In the genomic region with DNA sequence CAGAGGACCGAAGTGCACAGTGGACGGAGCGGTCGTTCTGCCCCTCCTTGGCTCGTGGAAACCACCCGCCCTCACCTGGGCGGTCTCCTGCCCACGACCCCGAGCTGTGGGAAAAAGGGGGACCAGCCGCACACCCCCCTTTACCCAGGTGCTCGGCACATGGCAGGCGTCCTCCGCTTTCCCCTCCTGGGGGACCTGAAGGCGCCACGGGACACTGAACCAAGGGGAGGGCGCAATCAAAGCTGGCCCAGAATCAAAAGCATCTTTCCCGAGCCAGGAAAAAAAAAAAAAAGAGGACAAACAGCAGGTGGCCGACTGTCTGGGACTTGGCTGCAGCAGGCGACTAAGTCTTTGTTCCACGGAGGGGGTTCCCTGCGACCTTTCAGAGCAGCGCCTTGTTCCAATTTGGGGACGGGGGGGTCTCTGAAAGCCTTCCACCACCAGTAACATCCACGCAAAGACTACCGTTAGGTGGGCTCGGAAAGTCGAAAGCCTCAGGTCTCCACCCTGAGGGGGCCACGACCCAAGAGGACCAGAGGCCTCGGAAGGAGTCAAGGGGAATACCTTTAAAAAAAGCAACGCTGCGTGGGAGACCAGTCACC, we compare ENCODE assay signal across 8 cellular contexts. TPM values are rescaled to one million over a fixed set of nuclear protein-coding genes. Genes with fewer than 3 reads are reported as not detected.
DNase-seq lines count a peak whose midpoint lies in the region; ATAC-seq and TF ChIP-seq lines count a peak whose summit lies in the region.

No MANE protein-coding gene starts in this region.

- peak overlapping the region; percentile 95 for H3K27ac Mint-ChIP-seq in dendritic cell treated with granulocyte-macrophage colony-stimulating factor and Interleukin-4, amounts not matched to agents 40 ng/mL and 50 ng/mL, for 4 days

- no peaks in the 10 kb centered on the region for H3K9me3 Mint-ChIP-seq in dendritic cell treated with granulocyte-macrophage colony-stimulating factor and Interleukin-4, amounts not matched to agents 40 ng/mL and 50 ng/mL, for 4 days

- H2AFZ ChIP-seq in OCI-LY1 (ENCODE audit: low read length): no peak overlapping the region

- H3K9me2 ChIP-seq in OCI-LY1 (ENCODE audit: low read depth, low read length): no peaks in the 10 kb centered on the region

- no peaks in the 10 kb centered on the region for H4K20me1 ChIP-seq in OCI-LY1 (ENCODE audit: insufficient read depth, low read length)

- peak overlapping the region; percentile 99 for H3K4me2 ChIP-seq in OCI-LY1 (ENCODE audit: low read length)

- no peak for ATAC-seq in GM19452 (IDR thresholded peaks at IDR 0.05; ENCODE audit: unreplicated experiment)

- peaks cover 49% of the 10 kb centered on the region for H3K79me2 ChIP-seq in OCI-LY1 (ENCODE audit: insufficient read depth, low read length)

- H3K9ac ChIP-seq in OCI-LY1 (ENCODE audit: low read length): peak overlapping the region; percentile 100

- intact Hi-C loops in dendritic cell treated with granulocyte-macrophage colony-stimulating factor and Interleukin-4, amounts not matched to agents 40 ng/mL and 50 ng/mL, for 4 days (cut with micrococcal nuclease): loop anchor here (1.0 kb wide), 1 partner anchor 14 kb away; the partner anchor contains the start of gene UQCR11

- no peaks in the 10 kb centered on the region for H3K27me3 Mint-ChIP-seq in dendritic cell treated with granulocyte-macrophage colony-stimulating factor and Interleukin-4, amounts not matched to agents 40 ng/mL and 50 ng/mL, for 4 days

- peak overlapping the region; percentile 82 for H3K4me3 Mint-ChIP-seq in dendritic cell treated with granulocyte-macrophage colony-stimulating factor and Interleukin-4, amounts not matched to agents 40 ng/mL and 50 ng/mL, for 4 days

- no peak for TF ChIP-seq CTCF in OCI-LY1 (IDR thresholded peaks at IDR 0.05; ENCODE audit: low read length)

- peaks cover 44% of the 10 kb centered on the region; the same call in 1 of the 2 replicates for H3K36me3 ChIP-seq in OCI-LY1 (ENCODE audit: insufficient read depth, low read length)

- H3K4me3 ChIP-seq in OCI-LY1 (ENCODE audit: low read depth, low read length, poor library complexity, severe bottlenecking): peak overlapping the region; percentile 99

- H3K9me3 ChIP-seq in OCI-LY1 (ENCODE audit: low read length): no peaks in the 10 kb centered on the region

- 0 out of 2 replicates have a peak, but pooled peaks cover 4% of the 10 kb centered on the region for H3F3A ChIP-seq in OCI-LY1 (ENCODE audit: insufficient read depth, low read length)

- no peaks in the 10 kb centered on the region for H3K27me3 ChIP-seq in OCI-LY1 (ENCODE audit: insufficient read depth, low read length)

- peak; percentile 77 for DNase-seq in activated CD8-positive, alpha-beta memory T cell treated with anti-CD3 and anti-CD28 coated beads for 24 hours
- no peak for DNase-seq in activated CD8-positive, alpha-beta memory T cell treated with anti-CD3 and anti-CD28 coated beads, Interleukin-2, amount 50 U/mL, for 4 hours
- DNase-seq in myocyte (ENCODE audit: low read depth) (peak; percentile 65), C1 segment of cervical spinal cord (lab: John Stamatoyannopoulos, UW) (no peak), NCI-H226 (no peak)

- peak overlapping the region; percentile 92 for H3K27ac ChIP-seq in OCI-LY1 (ENCODE audit: low read depth, low read length, poor library complexity, severe bottlenecking)

- H3K36me3 Mint-ChIP-seq in dendritic cell treated with granulocyte-macrophage colony-stimulating factor and Interleukin-4, amounts not matched to agents 40 ng/mL and 50 ng/mL, for 4 days (ENCODE audit: low read depth): peaks cover 27% of the 10 kb centered on the region

- peaks cover 28% of the 10 kb centered on the region for H3K4me1 ChIP-seq in OCI-LY1 (ENCODE audit: insufficient read depth, low read length, severe bottlenecking)

- H3K4me1 Mint-ChIP-seq in dendritic cell treated with granulocyte-macrophage colony-stimulating factor and Interleukin-4, amounts not matched to agents 40 ng/mL and 50 ng/mL, for 4 days (ENCODE audit: low read depth): peaks cover 35% of the 10 kb centered on the region

RNA-seq across cellular contexts. Expression of gene MBD3, which starts 1.1 kb away (rescaled TPM):
- 186 and 193 TPM in 2 replicates for total RNA-seq in myocyte
- 78.8 TPM for polyA plus RNA-seq in myocyte (2012)

RNA-seq across cellular contexts. Expression of gene UQCR11, which starts 13.7 kb away (rescaled TPM):
- 70.9 and 73.3 TPM in 2 replicates for total RNA-seq in myocyte
- 492 TPM for polyA plus RNA-seq in myocyte (2012)

RNA-seq across cellular contexts. Expression of gene MEX3D, which starts 23.4 kb away (rescaled TPM):
- total RNA-seq in myocyte: 44.0 and 45.3 TPM in 2 replicates
- 14.9 TPM for polyA plus RNA-seq in myocyte (2012)

Comparison
In these comparisons a context has a peak if more than half of its experiments do, and no peak if none do; other contexts are left out.
1. DNase-seq: peak in activated CD8-positive, alpha-beta memory T cell treated with anti-CD3 and anti-CD28 coated beads for 24 hours (single experiment) and myocyte (single experiment); none in activated CD8-positive, alpha-beta memory T cell treated with anti-CD3 and anti-CD28 coated beads, Interleukin-2, amount 50 U/mL, for 4 hours (single experiment), C1 segment of cervical spinal cord (0 of 14) and NCI-H226 (single experiment).